In the genomic region with DNA sequence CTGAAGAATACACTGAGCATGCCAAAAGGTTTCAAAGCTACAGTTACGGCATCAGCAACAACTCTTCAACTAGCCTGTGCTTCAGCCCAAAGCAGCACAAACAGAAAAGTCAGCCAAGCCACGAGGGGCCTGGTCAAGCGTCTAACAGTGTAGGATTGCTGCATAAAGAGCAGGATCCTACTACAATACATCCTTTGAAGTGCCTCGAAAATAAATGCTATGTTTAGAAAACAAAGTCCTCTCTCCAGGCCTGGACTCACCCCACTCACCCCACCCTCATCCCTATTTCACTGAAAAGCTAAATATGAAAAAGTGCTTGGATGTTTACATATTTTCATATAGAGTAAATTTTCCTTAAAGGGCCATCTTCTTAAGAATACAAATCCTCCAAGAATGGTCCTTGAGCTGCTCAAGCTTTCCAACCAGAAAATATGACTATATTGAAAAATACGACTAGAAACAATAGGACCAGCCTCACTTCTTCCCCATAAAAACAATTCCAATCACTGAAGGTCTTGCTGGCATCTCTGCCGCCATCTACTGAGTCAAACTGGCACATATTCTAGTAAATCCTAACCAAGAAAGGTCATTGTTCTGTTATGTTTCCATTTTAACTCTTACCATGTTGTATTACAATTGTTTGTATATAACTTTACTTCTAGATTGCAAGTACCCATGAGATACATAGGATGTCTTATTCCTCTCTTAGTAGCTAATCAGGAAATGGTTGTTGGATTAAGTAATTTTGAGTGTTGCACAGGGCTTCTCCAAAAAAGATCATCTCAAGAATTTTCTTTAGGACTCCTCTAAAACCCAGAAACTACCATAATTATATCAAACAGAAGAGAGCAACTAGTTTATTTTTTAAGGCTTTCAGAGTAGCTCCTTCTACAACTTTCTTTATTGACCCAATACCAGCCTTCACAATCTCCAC, we compare ENCODE assay signal across 9 cellular contexts.
DNase-seq lines count a peak whose midpoint lies in the region; ATAC-seq, FAIRE-seq and TF ChIP-seq lines count a peak whose summit lies in the region.
"Had no signal": no experiment of that assay in that cellular context is flagged by ENCODE, and none has a peak within 500 bp of the region (broad histone marks: within the 10 kb centered on the region; RNA-seq: fewer than 3 reads in every experiment).

No MANE protein-coding gene starts in this region.

- DNase-seq in C1 segment of cervical spinal cord (lab: John Stamatoyannopoulos, UW) (peak in 11 of 14 donors; percentile 23 to 79 (median 57)), GM18507 (ENCODE audit: extremely low spot score, insufficient read length, low read depth) (peak; percentile 25), NCI-H1092 (lab: John Stamatoyannopoulos, UW) (peak; percentile 5), T follicular helper cell (ENCODE audit: low read depth) (peak; percentile 21), dermis blood vessel endothelial cell (peak; percentile 89), lung (ENCODE audit: low spot score) (peak; percentile 43), testis (peak; percentile 69)

- 19 to 41% methylated on average over 6 of the region's 6 CpGs for WGBS in lung, 2 donors
- 43 to 47% methylated on average over 6 of the region's 6 CpGs for WGBS in testis, 2 donors

- H3K27ac ChIP-seq in lung (ENCODE audit: low read depth in 1 of 2, low read length in 1 of 2) (peak overlapping the region in 1 of 2 donors; percentile 67), testis (peak overlapping the region; percentile 10 to 23)
- H3K27ac ChIP-seq: SJSA1 had no signal

- intact Hi-C loops in testis (cut with DNase I; ENCODE audit: low total_unique reads): no loop called here

- peak; percentile 77 for TF ChIP-seq CTCF in lung (IDR thresholded peaks at IDR 0.05; ENCODE audit: control extremely low read depth, extremely low read depth)
- peak; percentile 51 to 64 (median 57) for TF ChIP-seq CTCF in testis (IDR thresholded peaks at IDR 0.05)

- H3K4me1 ChIP-seq in lung (ENCODE audit: control insufficient read depth in 2 of 2, insufficient read depth in 2 of 2, low read length in 2 of 2): peaks cover 4 to 22% of the 10 kb centered on the region in 2 donors
- peaks cover under 1% of the 10 kb centered on the region for H3K4me1 ChIP-seq in testis

- peak; percentile 54 for FAIRE-seq in GM18507 (lab: Jason Lieb, UNC)

- no peaks in the 10 kb centered on the region for H3K36me3 ChIP-seq in lung (ENCODE audit: control insufficient read depth in 2 of 2, insufficient read depth in 2 of 2, low read length in 2 of 2)
- H3K36me3 ChIP-seq in testis (ENCODE audit: low read depth, missing control alignments): no peaks in the 10 kb centered on the region
- H3K36me3 ChIP-seq: SJSA1 had no signal

- no peaks in the 10 kb centered on the region for H3K9me3 ChIP-seq in lung (ENCODE audit: control insufficient read depth in 2 of 2, insufficient read depth in 1 of 2, low read length in 1 of 2)
- H3K9me3 ChIP-seq in testis: no peaks in the 10 kb centered on the region
- H3K9me3 ChIP-seq: SJSA1 had no signal

- ATAC-seq in lung (ENCODE audit: insufficient read depth, low FRiP score): no peak
- ATAC-seq in HG02870 (IDR thresholded peaks at IDR 0.05; ENCODE audit: unreplicated experiment): no peak

- H3K27me3 ChIP-seq in lung (ENCODE audit: control insufficient read depth, insufficient read depth) (no peaks in the 10 kb centered on the region), testis (no peaks in the 10 kb centered on the region)
- H3K27me3 ChIP-seq: SJSA1 had no signal

- no peak for TF ChIP-seq POLR2A in testis (IDR thresholded peaks at IDR 0.05)

- H3K4me3 ChIP-seq in lung: no peak overlapping the region
- H3K4me3 ChIP-seq in testis: no peak overlapping the region
- H3K4me3 ChIP-seq: SJSA1 had no signal

Comparison
In these comparisons a context has a peak if more than half of its experiments do, and no peak if none do; other contexts are left out.
1. DNase-seq: peak in every context shown above with its lines; median percentile 89 in dermis blood vessel endothelial cell; 69 in testis; 57 in C1 segment of cervical spinal cord; 43 in lung; 25 in GM18507; 21 in T follicular helper cell; 5 in NCI-H1092.